15 cellular contexts compared by ENCODE assay signal in genomic region chr14:30972882-30973582, GRCh38. TPM values are rescaled to one million over a fixed set of nuclear protein-coding genes. Genes with fewer than 3 reads are reported as not detected.
DNase-seq lines count a peak whose midpoint lies in the region; ATAC-seq and TF ChIP-seq lines count a peak whose summit lies in the region.
"Had no signal": no experiment of that assay in that cellular context is flagged by ENCODE, and none has a peak within 500 bp of the region (broad histone marks: within the 10 kb centered on the region; RNA-seq: fewer than 3 reads in every experiment).

No MANE protein-coding gene starts in this region.

- peaks cover 25 to 69% (median 47%) of the 10 kb centered on the region in 4 donors for H3K4me1 Mint-ChIP-seq in CD4-positive, CD25-positive, alpha-beta regulatory T cell
- H3K4me1 Mint-ChIP-seq in HFFc6 (ENCODE audit: low read depth) (peaks cover 53% of the 10 kb centered on the region), chondrocyte (ENCODE audit: low read depth) (peaks cover 41% of the 10 kb centered on the region)

- H2AFZ ChIP-seq in smooth muscle cell (ENCODE audit: low read depth) = no peak overlapping the region
- H2AFZ ChIP-seq: PC-9 had no signal

- TF ChIP-seq CTCF in HFFc6 (IDR thresholded peaks at IDR 0.05) = no peak
- no peak for TF ChIP-seq CTCF in chondrocyte (IDR thresholded peaks at IDR 0.05)
- TF ChIP-seq CTCF in smooth muscle cell (IDR thresholded peaks at IDR 0.05; ENCODE audit: borderline replicate concordance, insufficient read depth, poor library complexity, severe bottlenecking) = no peak

- peaks cover 6% of the 10 kb centered on the region for H3K4me1 ChIP-seq in CD4-positive, CD25-positive, alpha-beta regulatory T cell (ENCODE audit: control insufficient read depth, insufficient read depth, low read length, poor library complexity, severe bottlenecking)
- H3K4me1 ChIP-seq in smooth muscle cell (ENCODE audit: low read depth) = no peaks in the 10 kb centered on the region

- H4K20me1 ChIP-seq in smooth muscle cell (ENCODE audit: low read depth) = peaks cover 98% of the 10 kb centered on the region

- no peak for ATAC-seq in CD4-positive, CD25-positive, alpha-beta regulatory T cell (ENCODE audit: low read depth in 2 of 2)
- no peak for ATAC-seq in HG02623 (IDR thresholded peaks at IDR 0.05; ENCODE audit: unreplicated experiment)
- ATAC-seq: K562 had no signal

- no peaks in the 10 kb centered on the region for H3K36me3 ChIP-seq in CD4-positive, CD25-positive, alpha-beta regulatory T cell (ENCODE audit: control insufficient read depth, insufficient read depth, low read length)
- H3K36me3 ChIP-seq in smooth muscle cell (ENCODE audit: low read depth) = no peaks in the 10 kb centered on the region

- H3K9me3 Mint-ChIP-seq in CD4-positive, CD25-positive, alpha-beta regulatory T cell = peaks cover 0 to 1% (median 0%) of the 10 kb centered on the region in 7 donors
- H3K9me3 Mint-ChIP-seq in HFFc6 (no peaks in the 10 kb centered on the region), chondrocyte (ENCODE audit: low read depth) (no peaks in the 10 kb centered on the region)

- no peak overlapping the region for H3K4me2 ChIP-seq in smooth muscle cell
- H3K4me2 ChIP-seq: PC-9 had no signal

- H3K27ac Mint-ChIP-seq in CD4-positive, CD25-positive, alpha-beta regulatory T cell = peak overlapping the region in 1 of 3 donors; percentile 12
- H3K27ac Mint-ChIP-seq in HFFc6 (peak overlapping the region; percentile 3), chondrocyte (ENCODE audit: unreplicated experiment) (peak overlapping the region; percentile 28)

- H3K9me3 ChIP-seq in CD4-positive, CD25-positive, alpha-beta regulatory T cell (ENCODE audit: control insufficient read depth in 2 of 2, low read length in 2 of 2) = no peaks in the 10 kb centered on the region
- no peaks in the 10 kb centered on the region for H3K9me3 ChIP-seq in smooth muscle cell (replicated peaks; ENCODE audit: low read depth)

- no peaks in the 10 kb centered on the region for H3K27me3 Mint-ChIP-seq in CD4-positive, CD25-positive, alpha-beta regulatory T cell
- no peaks in the 10 kb centered on the region; the same call in 1 of the 2 replicates for H3K27me3 Mint-ChIP-seq in HFFc6 (ENCODE audit: insufficient read depth)
- no peaks in the 10 kb centered on the region for H3K27me3 Mint-ChIP-seq in chondrocyte (ENCODE audit: low read depth)
- H3K27me3 Mint-ChIP-seq: CD4-positive, alpha-beta memory T cell had no signal

- WGBS in smooth muscle cell (ENCODE audit: low lambda C conversion rate) = 91% methylated on average over 7 of the region's 7 CpGs

- no peak overlapping the region for H3K9ac ChIP-seq in smooth muscle cell (ENCODE audit: low read depth)

- H3K27ac ChIP-seq in CD4-positive, CD25-positive, alpha-beta regulatory T cell (ENCODE audit: insufficient read depth, low read length, poor library complexity, severe bottlenecking) = no peak overlapping the region
- H3K27ac ChIP-seq in smooth muscle cell (ENCODE audit: low read depth) = peak overlapping the region; percentile 34
- H3K27ac ChIP-seq: PC-9 had no signal

- H3K36me3 Mint-ChIP-seq in CD4-positive, CD25-positive, alpha-beta regulatory T cell = peaks cover 5% of the 10 kb centered on the region
- H3K36me3 Mint-ChIP-seq in HFFc6 (ENCODE audit: low read depth) (peaks cover 5% of the 10 kb centered on the region), chondrocyte (ENCODE audit: low read depth) (no peaks in the 10 kb centered on the region)

- DNase-seq in CD4-positive, CD25-positive, alpha-beta regulatory T cell = no peak
- DNase-seq in HFFc6 (no peak), chondrocyte (ENCODE audit: low spot score) (no peak), smooth muscle cell (lab: John Stamatoyannopoulos, UW; ENCODE audit: unreplicated experiment) (no peak), NOMO-1 treated with dmso at 0.1 percent for 144 hours (lab: John Stamatoyannopoulos, UW; ENCODE audit: unreplicated experiment) (no peak), NCI-H345 treated with DMSO at 0.1 percent for 48 hours (lab: John Stamatoyannopoulos, UW; ENCODE audit: unreplicated experiment) (no peak)
- DNase-seq: Calu3; CD4-positive, alpha-beta memory T cell; DMS53; NCI-H1417 treated with DMSO at 0.1 percent for 48 hours; NCI-H1930; NCI-H446 treated with DMSO at 0.1 percent for 48 hours; PC-9 had no signal

- no peaks in the 10 kb centered on the region for H3K27me3 ChIP-seq in CD4-positive, CD25-positive, alpha-beta regulatory T cell (ENCODE audit: control insufficient read depth, insufficient read depth, low read length)
- no peaks in the 10 kb centered on the region for H3K27me3 ChIP-seq in smooth muscle cell (ENCODE audit: low read depth)

- peaks cover 100% of the 10 kb centered on the region for H3K79me2 ChIP-seq in smooth muscle cell (ENCODE audit: low read depth)

- no peaks in the 10 kb centered on the region for H3F3A ChIP-seq in smooth muscle cell (ENCODE audit: low read depth)

- peak overlapping the region in 1 of 4 donors; percentile 52 for H3K4me3 Mint-ChIP-seq in CD4-positive, CD25-positive, alpha-beta regulatory T cell
- no peak overlapping the region for H3K4me3 Mint-ChIP-seq in HFFc6
- H3K4me3 Mint-ChIP-seq in chondrocyte (ENCODE audit: unreplicated experiment) = no peak overlapping the region

- H3K4me3 ChIP-seq in CD4-positive, CD25-positive, alpha-beta regulatory T cell (ENCODE audit: low read depth, low read length) = peak overlapping the region; percentile 13
- no peak overlapping the region for H3K4me3 ChIP-seq in smooth muscle cell
- H3K4me3 ChIP-seq: K562, PC-9 had no signal

RNA-seq across cellular contexts. Expression of gene AP4S1, which starts 52.4 kb away (rescaled TPM):
- 16.0 TPM for total RNA-seq in CD4-positive, CD25-positive, alpha-beta regulatory T cell
- 1 to 10 TPM; 7.0 to 9.5 (median 8.0) TPM for polyA plus RNA-seq in CD4-positive, CD25-positive, alpha-beta regulatory T cell
- 10 to 100 TPM in 1 of 6 experiments, 1 to 10 TPM in 5; 6.5 to 10.0 (median 7.5) TPM for total RNA-seq in HFFc6 (2021; fragmentation: NEBNext Ultra II Directional; extraction: Animal tissue kit (Norgen Biotek cat#: 25700))
- 4.4 to 8.5 TPM (median 5.3 TPM) in 3 replicates for total RNA-seq in chondrocyte
- 7.6 and 9.8 TPM in 2 replicates for total RNA-seq in smooth muscle cell
- polyA plus RNA-seq in smooth muscle cell = 2.3 and 4.1 TPM in 2 replicates

RNA-seq across cellular contexts. Expression of gene STRN3, which starts 53.1 kb away (rescaled TPM):
- 27.1 TPM for total RNA-seq in CD4-positive, CD25-positive, alpha-beta regulatory T cell
- polyA plus RNA-seq in CD4-positive, CD25-positive, alpha-beta regulatory T cell = 1 to 10 TPM; 3.5 to 6.2 (median 4.0) TPM
- total RNA-seq in HFFc6 (2021; fragmentation: NEBNext Ultra II Directional; extraction: Animal tissue kit (Norgen Biotek cat#: 25700)) = 10 to 100 TPM; 34.5 to 40.6 (median 38.6) TPM
- 39.5 to 46.5 TPM (median 41.5 TPM) in 3 replicates for total RNA-seq in chondrocyte
- 43.6 and 66.2 TPM in 2 replicates for total RNA-seq in smooth muscle cell
- 6.8 and 9.5 TPM in 2 replicates for polyA plus RNA-seq in smooth muscle cell
